ENCODE assay signal across 8 cellular contexts in the genomic region with DNA sequence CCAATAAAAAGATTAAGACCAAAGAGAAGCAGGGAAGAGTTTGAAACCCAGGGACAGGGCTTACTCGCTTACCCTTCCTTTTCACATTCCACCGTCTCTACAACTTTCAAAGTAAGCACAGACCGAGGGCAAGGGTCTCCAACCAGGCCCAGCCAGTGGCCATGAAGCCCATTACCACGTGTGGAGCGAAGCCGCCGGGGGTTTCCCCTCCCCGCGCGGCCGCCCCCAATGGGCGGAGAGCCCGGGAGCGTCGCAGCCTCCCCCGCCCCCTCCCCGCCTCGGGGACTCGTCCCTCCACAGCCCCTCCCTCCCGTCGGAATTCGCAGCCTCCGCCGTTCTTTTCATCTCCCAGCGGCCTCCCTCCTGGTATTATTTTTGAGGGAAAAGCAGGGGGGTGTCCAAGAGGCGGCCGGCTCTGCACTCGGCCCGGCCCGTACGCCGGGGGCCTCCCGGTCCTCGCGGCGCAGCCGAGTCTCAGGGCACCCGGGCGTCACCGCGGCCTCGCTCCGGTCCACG. TPM values are rescaled to one million over a fixed set of nuclear protein-coding genes. Genes with fewer than 3 reads are reported as not detected.
DNase-seq lines count a peak whose midpoint lies in the region; ATAC-seq, FAIRE-seq and TF ChIP-seq lines count a peak whose summit lies in the region.

No MANE protein-coding gene starts in this region.

- TF ChIP-seq CTCF in D721Med (IDR thresholded peaks at IDR 0.05; ENCODE audit: insufficient read depth, missing control alignments) (no peak), SU-DHL-6 (IDR thresholded peaks at IDR 0.05; ENCODE audit: insufficient read depth, low read length, poor library complexity, severe bottlenecking) (no peak), cardiac muscle cell (IDR thresholded peaks at IDR 0.05; ENCODE audit: low read depth, low read length) (no peak), transverse colon (IDR thresholded peaks at IDR 0.05) (no peak)

- in situ Hi-C loops in transverse colon (cut with MboI; ENCODE audit: low pct_ligation_motif_present in 1 of 4, low pct_unique_long_range_greater_than_20kb in 1 of 4, low sequenced_read_pairs in 3 of 4): loop anchor here in 2 of 4 donors (25.0 kb wide), 1 partner anchor 478 kb away; a partner anchor contains a TSS

- DNase-seq in D721Med (ENCODE audit: insufficient read length, low spot score) (peak; percentile 33), cardiac muscle cell (ENCODE audit: low read depth in 1 of 2, low spot score in 1 of 2) (peak; percentile 78 to 91), trophoblast cell (peak; percentile 64 to 77), transverse colon (peak; percentile 66)
- DNase-seq in Jurkat, Clone E6-1 (ENCODE audit: low read depth, low spot score): peak; percentile 44
- peak; percentile 74 for DNase-seq in activated naive CD8-positive, alpha-beta T cell treated with anti-CD3 and anti-CD28 coated beads, Interleukin-2, amount 50 U/mL, for 16 hours (ENCODE audit: low read depth, low spot score)

- H2AFZ ChIP-seq in SU-DHL-6 (ENCODE audit: low read depth, low read length, severe bottlenecking) (peak overlapping the region; percentile 86), trophoblast cell (ENCODE audit: insufficient read depth, low read length, poor library complexity) (peak overlapping the region; percentile 39)

- peak overlapping the region; percentile 58 for H4K8ac ChIP-seq in trophoblast cell (ENCODE audit: low read depth, low read length)

- H3F3A ChIP-seq in SU-DHL-6 (ENCODE audit: insufficient read depth): 0 out of 2 replicates have a peak, but pooled peaks cover under 1% of the 10 kb centered on the region

- peaks cover 39% of the 10 kb centered on the region for H4K20me1 ChIP-seq in SU-DHL-6 (ENCODE audit: low read depth, low read length)

- no peak overlapping the region for H2BK12ac ChIP-seq in trophoblast cell (ENCODE audit: low read length)

- H3K79me2 ChIP-seq in SU-DHL-6 (ENCODE audit: insufficient read depth, low read length) (peaks cover 56% of the 10 kb centered on the region), trophoblast cell (ENCODE audit: control insufficient read depth, insufficient read depth, low read length, poor library complexity) (peaks cover 12% of the 10 kb centered on the region)

- H2BK5ac ChIP-seq in trophoblast cell (ENCODE audit: low read depth, low read length, poor library complexity): peak overlapping the region; percentile 91

- ATAC-seq in GM21576 (IDR thresholded peaks at IDR 0.05; ENCODE audit: unreplicated experiment): peak; percentile 21

- peak overlapping the region; percentile 96 for H3K4me2 ChIP-seq in SU-DHL-6 (ENCODE audit: low read depth, low read length, poor library complexity, severe bottlenecking)
- H3K4me2 ChIP-seq in trophoblast cell (ENCODE audit: low read length): peak overlapping the region; percentile 72

- no peaks in the 10 kb centered on the region for H3K9me3 ChIP-seq in SU-DHL-6 (ENCODE audit: insufficient read depth, low read length)
- no peaks in the 10 kb centered on the region for H3K9me3 ChIP-seq in cardiac muscle cell (ENCODE audit: low read depth)
- no peaks in the 10 kb centered on the region for H3K9me3 ChIP-seq in trophoblast cell (ENCODE audit: insufficient read depth, low read depth, low read length)
- H3K9me3 ChIP-seq in transverse colon: peaks cover 0 to 5% of the 10 kb centered on the region in 2 donors

- WGBS in trophoblast cell (ENCODE audit: extremely low coverage, insufficient coverage, insufficient read length): no CpG with 5 or more reads among the region's 44 CpGs
- 1% methylated on average over 42 of the region's 44 CpGs; no CpG with 5 or more reads in 1 of the 2 donors for WGBS in transverse colon (ENCODE audit: low coverage in 1 of 2), 2 donors

- H3K27me3 ChIP-seq in SU-DHL-6 (ENCODE audit: low read length) (no peaks in the 10 kb centered on the region), cardiac muscle cell (no peaks in the 10 kb centered on the region), trophoblast cell (ENCODE audit: insufficient read depth, low read length) (no peaks in the 10 kb centered on the region), transverse colon (no peaks in the 10 kb centered on the region)

- no peak for FAIRE-seq in D721Med (lab: Jason Lieb, UNC)

- H3K23ac ChIP-seq in trophoblast cell (ENCODE audit: low read length): no peak overlapping the region

- H3K27ac ChIP-seq in SU-DHL-6 (ENCODE audit: low read depth, low read length) (peak overlapping the region; percentile 81), cardiac muscle cell (peak overlapping the region; percentile 97), trophoblast cell (ENCODE audit: low read depth, low read length) (peak overlapping the region; percentile 95), transverse colon (peak overlapping the region; percentile 97 to 99 (median 98))

- peak overlapping the region; percentile 92 for H4K91ac ChIP-seq in trophoblast cell (ENCODE audit: low read depth, low read length)

- H2BK120ac ChIP-seq in trophoblast cell (ENCODE audit: insufficient read depth, low read length, poor library complexity): peak overlapping the region; percentile 9

- H3K18ac ChIP-seq in trophoblast cell (ENCODE audit: low read length): peak overlapping the region; percentile 91

- no peak for TF ChIP-seq POLR2A in transverse colon (IDR thresholded peaks at IDR 0.05)

- intact Hi-C loops in transverse colon (cut with DNase I; ENCODE audit: low total_unique reads): no loop called here

- H3K36me3 ChIP-seq in SU-DHL-6 (ENCODE audit: low read length) (peaks cover 9% of the 10 kb centered on the region; the same call in 1 of the 2 replicates), cardiac muscle cell (no peaks in the 10 kb centered on the region), trophoblast cell (ENCODE audit: control insufficient read depth in 1 of 2, insufficient read depth in 2 of 2, low read length in 2 of 2) (peaks cover 0 to 4% of the 10 kb centered on the region in 2 experiments), transverse colon (no peaks in the 10 kb centered on the region)

- H3K4me1 ChIP-seq in cardiac muscle cell (ENCODE audit: low read depth) (peaks cover 38% of the 10 kb centered on the region), trophoblast cell (ENCODE audit: control insufficient read depth in 1 of 2, insufficient read depth in 2 of 2, low read length in 2 of 2) (peaks cover 2% of the 10 kb centered on the region in 2 experiments), transverse colon (peaks cover 0 to 33% (median 19%) of the 10 kb centered on the region in 4 donors)

- no peak for TF ChIP-seq EP300 in transverse colon (IDR thresholded peaks at IDR 0.05; ENCODE audit: low read depth)

- peak overlapping the region; percentile 14 for H4K12ac ChIP-seq in trophoblast cell (ENCODE audit: low read depth, low read length)

- H3K4me3 ChIP-seq in Jurkat, Clone E6-1 (ENCODE audit: low read length): peak overlapping the region; percentile 61
- peak overlapping the region; percentile 74 for H3K4me3 ChIP-seq in SU-DHL-6 (ENCODE audit: insufficient read depth, low read length, poor library complexity, severe bottlenecking)
- H3K4me3 ChIP-seq in cardiac muscle cell: peak overlapping the region; percentile 92
- H3K4me3 ChIP-seq in trophoblast cell (ENCODE audit: low read depth, low read length): peak overlapping the region; percentile 91
- peak overlapping the region; percentile 74 to 97 (median 84) for H3K4me3 ChIP-seq in transverse colon

- H3K9ac ChIP-seq in SU-DHL-6 (ENCODE audit: low read length) (peak overlapping the region; percentile 93), trophoblast cell (ENCODE audit: low read length) (peak overlapping the region; percentile 92)

- peak overlapping the region; percentile 70 for H3K14ac ChIP-seq in trophoblast cell (ENCODE audit: low read length)

- H3K79me1 ChIP-seq in trophoblast cell (ENCODE audit: low read length): peaks cover 6% of the 10 kb centered on the region

- no peaks in the 10 kb centered on the region for H3K9me2 ChIP-seq in SU-DHL-6 (replicated peaks; ENCODE audit: insufficient read depth, low read length)

- peak overlapping the region; percentile 82 for H3K4ac ChIP-seq in trophoblast cell (ENCODE audit: low read depth, low read length)

- H2AK5ac ChIP-seq in trophoblast cell (ENCODE audit: low read length): peak overlapping the region; percentile 44

RNA-seq across cellular contexts. Expression of a gene that starts 0.7 kb away (rescaled TPM):
- 664 TPM for polyA plus RNA-seq in Jurkat, Clone E6-1 (2012; ENCODE audit: insufficient read depth, insufficient read length)
- total RNA-seq in cardiac muscle cell (359 and 671 TPM in 2 replicates), transverse colon (100 to 1,000 TPM in 3 of 4 donors, 10 to 100 TPM in 1; 78.9 to 191 (median 150) TPM)
- 214 and 271 TPM in 2 replicates for polyA plus RNA-seq in cardiac muscle cell
- 493 and 514 TPM in 2 replicates for polyA plus RNA-seq in trophoblast cell (2013)

RNA-seq across cellular contexts. Expression of a gene that starts 52.2 kb away (rescaled TPM):
- 0.49 TPM for polyA plus RNA-seq in Jurkat, Clone E6-1 (2012; ENCODE audit: insufficient read depth, insufficient read length)
- 8.1 and 9.3 TPM in 2 replicates for total RNA-seq in cardiac muscle cell
- polyA plus RNA-seq in cardiac muscle cell: 5.8 TPM in 2 replicates
- 3.8 and 4.5 TPM in 2 replicates for polyA plus RNA-seq in trophoblast cell (2013)
- total RNA-seq in transverse colon: 1 to 10 TPM; 4.2 to 8.4 (median 7.0) TPM

Comparison
In these comparisons a context has a peak if more than half of its experiments do, and no peak if none do; other contexts are left out.
1. Peak in every context shown above with its lines: DNase-seq, ATAC-seq, H3K4me3 ChIP-seq and H3K27ac ChIP-seq.
2. DNase-seq: peak in every context shown above with its lines; median percentile 84 in cardiac muscle cell; 74 in activated naive CD8-positive, alpha-beta T cell treated with anti-CD3 and anti-CD28 coated beads, Interleukin-2, amount 50 U/mL, for 16 hours; 70 in trophoblast cell; 66 in transverse colon; 44 in Jurkat, Clone E6-1; 33 in D721Med.